9 cellular contexts compared by ENCODE assay signal in genomic region chr7:100693312-100694195, GRCh38. TPM values are rescaled to one million over a fixed set of nuclear protein-coding genes. Genes with fewer than 3 reads are reported as not detected.
DNase-seq lines count a peak whose midpoint lies in the region; ATAC-seq and TF ChIP-seq lines count a peak whose summit lies in the region.
"Had no signal": no experiment of that assay in that cellular context is flagged by ENCODE, and none has a peak within 500 bp of the region (broad histone marks: within the 10 kb centered on the region; RNA-seq: fewer than 3 reads in every experiment).

No MANE protein-coding gene starts in this region.

- peaks cover 50% of the 10 kb centered on the region for H3K79me2 ChIP-seq in PC-9 (ENCODE audit: low read depth)

- no peaks in the 10 kb centered on the region for H3K27me3 Mint-ChIP-seq in Calu3 (ENCODE audit: unreplicated experiment)
- H3K27me3 Mint-ChIP-seq in nephron progenitor cell (ENCODE audit: low read depth, poor library complexity): peaks cover 28% of the 10 kb centered on the region

- H3K4me1 ChIP-seq in PC-9 (replicated peaks; ENCODE audit: insufficient read depth): peaks cover 13% of the 10 kb centered on the region

- in situ Hi-C loops in KBM-7 (cut with MboI; ENCODE audit: low pct_unique_long_range_greater_than_20kb, low sequenced_read_pairs): no loop called here

- H3K4me1 Mint-ChIP-seq in Calu3 (ENCODE audit: low read depth, unreplicated experiment) (peaks cover 10% of the 10 kb centered on the region), nephron progenitor cell (peaks cover 42% of the 10 kb centered on the region)

- no peak overlapping the region for H2AFZ ChIP-seq in PC-9

- peak; percentile 18 for ATAC-seq in GM21423 (IDR thresholded peaks at IDR 0.05; ENCODE audit: unreplicated experiment)

- no peak for DNase-seq in Calu3
- DNase-seq in PC-9: no peak
- DNase-seq in epithelial cell of esophagus (ENCODE audit: low read depth): no peak
- peak; percentile 69 for DNase-seq in nephron progenitor cell
- no peak for DNase-seq in KBM-7
- DNase-seq in NCI-H128 (lab: John Stamatoyannopoulos, UW; ENCODE audit: unreplicated experiment): no peak
- no peak for DNase-seq in NCI-H2029 treated with DMSO at 0.1 percent for 48 hours (lab: John Stamatoyannopoulos, UW)

- H3K27ac ChIP-seq in PC-9: no peak overlapping the region

- TF ChIP-seq CTCF in Calu3 (IDR thresholded peaks at IDR 0.05; ENCODE audit: unreplicated experiment): no peak
- TF ChIP-seq CTCF in PC-9 (conservative IDR thresholded peaks at IDR 0.05): no peak
- no peak for TF ChIP-seq CTCF in epithelial cell of esophagus (IDR thresholded peaks at IDR 0.05; ENCODE audit: insufficient read depth, low read depth, low read length, missing control alignments)
- TF ChIP-seq CTCF in nephron progenitor cell (IDR thresholded peaks at IDR 0.05): no peak

- peaks cover 44% of the 10 kb centered on the region for H4K20me1 ChIP-seq in PC-9 (ENCODE audit: insufficient read depth)

- peak overlapping the region; percentile 97 for H3K4me3 ChIP-seq in PC-9
- peak overlapping the region; percentile 72 for H3K4me3 ChIP-seq in epithelial cell of esophagus (ENCODE audit: low read length)

- no peaks in the 10 kb centered on the region for H3K9me2 ChIP-seq in PC-9 (ENCODE audit: insufficient read depth)

- H3K36me3 ChIP-seq in PC-9 (ENCODE audit: low read depth): no peaks in the 10 kb centered on the region

- peak overlapping the region; percentile 95 for H3K4me2 ChIP-seq in PC-9

- CTCF ChIA-PET in Calu3 (lab: Charles Lee): interaction anchor here (0.6 to 1.5 kb wide), 2 partner anchors 12 to 355 kb away, joined by 8 to 9 read pairs; partner anchors contain the start of gene POP7
- CTCF ChIA-PET in PC-9 (lab: Charles Lee): interaction anchor here (0.5 kb wide), 1 partner anchor 123 kb away, joined by 8 read pairs; no protein-coding TSS in a partner anchor

- H3K27ac Mint-ChIP-seq in Calu3 (ENCODE audit: unreplicated experiment) (peak overlapping the region; percentile 90), nephron progenitor cell (peak overlapping the region; percentile 92)

- peak overlapping the region; percentile 92 for H3K4me3 Mint-ChIP-seq in Calu3 (ENCODE audit: low read depth, unreplicated experiment)
- peak overlapping the region; percentile 98 for H3K4me3 Mint-ChIP-seq in nephron progenitor cell

- peaks cover 36% of the 10 kb centered on the region for H3K36me3 Mint-ChIP-seq in Calu3 (ENCODE audit: insufficient read depth, unreplicated experiment)
- peaks cover 7% of the 10 kb centered on the region for H3K36me3 Mint-ChIP-seq in nephron progenitor cell (ENCODE audit: low read depth)

- H3K9me3 Mint-ChIP-seq in Calu3 (ENCODE audit: low read depth, unreplicated experiment) (no peaks in the 10 kb centered on the region), nephron progenitor cell (no peaks in the 10 kb centered on the region)

- no peaks in the 10 kb centered on the region for H3K27me3 ChIP-seq in PC-9 (ENCODE audit: insufficient read depth, low read depth)

- no peaks in the 10 kb centered on the region for H3K9me3 ChIP-seq in PC-9 (ENCODE audit: insufficient read depth, low read depth)

- POLR2A ChIA-PET in PC-9 (lab: Charles Lee; ENCODE audit: unreplicated experiment): interaction anchor here (0.6 kb wide), 2 partner anchors 61 to 108 kb away, joined by 3 to 14 read pairs; no protein-coding TSS in a partner anchor

- H3F3A ChIP-seq in PC-9 (ENCODE audit: insufficient read depth, low read depth): peaks cover 12% of the 10 kb centered on the region; the same call in 1 of the 2 replicates

- intact Hi-C loops in Calu3 (cut with micrococcal nuclease; ENCODE audit: unreplicated experiment) (no loop called here), PC-9 (cut with micrococcal nuclease; ENCODE audit: unreplicated experiment) (loop anchor here (5.0 kb wide), 3 partner anchors 111 to 226 kb away; partner anchors contain the start of gene EPHB4)

- BruUV-seq in Calu3 (replicated peaks; lab: Mats Ljungman, UMichigan) (no TSS peak), PC-9 (replicated peaks; lab: Mats Ljungman, UMichigan) (no TSS peak)

RNA-seq across cellular contexts. Expression of gene GIGYF1, which starts 0.5 kb away (rescaled TPM):
- 29.5 and 30.8 TPM in 2 replicates for total RNA-seq in Calu3 (2022)
- total RNA-seq in PC-9 (2021): 55.1 and 64.2 TPM in 2 replicates

RNA-seq across cellular contexts. Expression of gene POP7, which starts 12.4 kb away (rescaled TPM):
- total RNA-seq in Calu3 (2022) (28.2 and 31.9 TPM in 2 replicates), PC-9 (2021) (59.4 and 62.7 TPM in 2 replicates)

RNA-seq across cellular contexts. Expression of gene GNB2, which starts 20.0 kb away (rescaled TPM):
- total RNA-seq in Calu3 (2022) (129 and 134 TPM in 2 replicates), PC-9 (2021) (299 and 326 TPM in 2 replicates)

RNA-seq across cellular contexts. Expression of gene EPO, which starts 26.7 kb away (rescaled TPM):
- total RNA-seq in Calu3 (2022): not detected in 2 replicates
- 0.30 and 0.44 TPM in 2 replicates for total RNA-seq in PC-9 (2021)
- total RNA-seq: T-helper 1 cell treated with Interleukin-12 subunit alpha and Interleukin-12 subunit beta and Interleukin-4 antibody, amounts not matched to agents 30 ng/mL and 1 ng/mL, for 36 hours had no signal

RNA-seq across cellular contexts. Expression of gene ACTL6B, which starts 37.3 kb away (rescaled TPM):
- not detected in 2 replicates for total RNA-seq in Calu3 (2022)
- not detected in 2 replicates for total RNA-seq in PC-9 (2021)
- total RNA-seq: T-helper 1 cell treated with Interleukin-12 subunit alpha and Interleukin-12 subunit beta and Interleukin-4 antibody, amounts not matched to agents 30 ng/mL and 1 ng/mL, for 36 hours had no signal
